In genomic region chr16:11978080-11978479, GRCh38 we compare ENCODE assay signal across 9 cellular contexts.
DNase-seq lines count a peak whose midpoint lies in the region; ATAC-seq and TF ChIP-seq lines count a peak whose summit lies in the region.
"Had no signal": no experiment of that assay in that cellular context is flagged by ENCODE, and none has a peak within 500 bp of the region (broad histone marks: within the 10 kb centered on the region; RNA-seq: fewer than 3 reads in every experiment).

No MANE protein-coding gene starts in this region.

- no peak for DNase-seq in RWPE2 (ENCODE audit: low spot score)
- no peak for DNase-seq in fibroblast of mammary gland (ENCODE audit: low read depth)
- DNase-seq in NCI-H2107 treated with DMSO at 0.1 percent for 48 hours (lab: John Stamatoyannopoulos, UW; ENCODE audit: unreplicated experiment): no peak
- no peak for DNase-seq in hepatic stellate cell (ENCODE audit: low spot score)
- DNase-seq in UCSD-AML1 (lab: John Stamatoyannopoulos, UW; ENCODE audit: unreplicated experiment): no peak
- DNase-seq: OCI-M1 had no signal

- H3K4me3 ChIP-seq in GM12875 (ENCODE audit: low read depth, low read length): peak overlapping the region; percentile 78
- H3K4me3 ChIP-seq in RWPE2 (ENCODE audit: severe bottlenecking): no peak overlapping the region
- H3K4me3 ChIP-seq in fibroblast of mammary gland (ENCODE audit: control insufficient read depth, low read depth, low read length): peak overlapping the region; percentile 84

- H3K27me3 Mint-ChIP-seq in stimulated activated memory B cell treated with anti-CD40 and anti-IgM and Interleukin-4, amounts not matched to agents 10 μg/mL and 1 μg/mL and 100 μg/mL, for 72 hours: no peaks in the 10 kb centered on the region

- peak overlapping the region; percentile 86 for H3K4me3 Mint-ChIP-seq in stimulated activated memory B cell treated with anti-CD40 and anti-IgM and Interleukin-4, amounts not matched to agents 10 μg/mL and 1 μg/mL and 100 μg/mL, for 72 hours

- ATAC-seq in RWPE2 (ENCODE audit: low read depth): no peak
- no peak for ATAC-seq in stimulated activated memory B cell treated with anti-CD40 and anti-IgM and Interleukin-4, amounts not matched to agents 10 μg/mL and 1 μg/mL and 100 μg/mL, for 72 hours

- H3K27ac ChIP-seq in RWPE2 (ENCODE audit: poor library complexity, severe bottlenecking): peak overlapping the region; percentile 63
- H3K27ac ChIP-seq: HL-60 had no signal

- TF ChIP-seq CTCF in GM12875 (IDR thresholded peaks at IDR 0.05; ENCODE audit: borderline replicate concordance, insufficient read depth, low read depth, low read length) (no peak), RWPE2 (IDR thresholded peaks at IDR 0.05; ENCODE audit: poor library complexity, severe bottlenecking) (no peak), fibroblast of mammary gland (conservative IDR thresholded peaks at IDR 0.05; ENCODE audit: control insufficient read depth, insufficient read depth, low read depth, low read length) (no peak)

- H3K36me3 ChIP-seq in RWPE2 (ENCODE audit: low read depth): no peaks in the 10 kb centered on the region

- no peaks in the 10 kb centered on the region for H3K27me3 ChIP-seq in RWPE2 (ENCODE audit: insufficient read depth, poor library complexity, severe bottlenecking)

- peaks cover 10% of the 10 kb centered on the region for H3K4me1 ChIP-seq in RWPE2 (ENCODE audit: insufficient read depth, poor library complexity, severe bottlenecking)

- peak overlapping the region; percentile 97 for H3K27ac Mint-ChIP-seq in stimulated activated memory B cell treated with anti-CD40 and anti-IgM and Interleukin-4, amounts not matched to agents 10 μg/mL and 1 μg/mL and 100 μg/mL, for 72 hours

- peaks cover 33% of the 10 kb centered on the region for H3K36me3 Mint-ChIP-seq in stimulated activated memory B cell treated with anti-CD40 and anti-IgM and Interleukin-4, amounts not matched to agents 10 μg/mL and 1 μg/mL and 100 μg/mL, for 72 hours

- peaks cover 64% of the 10 kb centered on the region for H3K4me1 Mint-ChIP-seq in stimulated activated memory B cell treated with anti-CD40 and anti-IgM and Interleukin-4, amounts not matched to agents 10 μg/mL and 1 μg/mL and 100 μg/mL, for 72 hours

- no peaks in the 10 kb centered on the region for H3K9me3 Mint-ChIP-seq in stimulated activated memory B cell treated with anti-CD40 and anti-IgM and Interleukin-4, amounts not matched to agents 10 μg/mL and 1 μg/mL and 100 μg/mL, for 72 hours

- H3K9me3 ChIP-seq in RWPE2 (ENCODE audit: severe bottlenecking): no peaks in the 10 kb centered on the region
